Comparison of ENCODE assay signal across 9 cellular contexts in genomic region chr13:41411536-41411935, GRCh38. TPM values are rescaled to one million over a fixed set of nuclear protein-coding genes. Genes with fewer than 3 reads are reported as not detected.
DNase-seq lines count a peak whose midpoint lies in the region; ATAC-seq lines count a peak whose summit lies in the region.
"Had no signal": no experiment of that assay in that cellular context is flagged by ENCODE, and none has a peak within 500 bp of the region (broad histone marks: within the 10 kb centered on the region; RNA-seq: fewer than 3 reads in every experiment).

No MANE protein-coding gene starts in this region.

- no peaks in the 10 kb centered on the region for H3K4me1 Mint-ChIP-seq in memory B cell
- H3K4me1 Mint-ChIP-seq in natural killer cell treated with Interleukin-12 subunit alpha and Interleukin-12 subunit beta and Interleukin-15 and Interleukin-18, amount 100 ng/mL, for 72 hours (ENCODE audit: low read depth in 2 of 2): no peaks in the 10 kb centered on the region

- H3K9me3 ChIP-seq in MG63: no peaks in the 10 kb centered on the region
- H3K9me3 ChIP-seq: neutrophil had no signal

- no peaks in the 10 kb centered on the region for H3K27me3 ChIP-seq in MG63
- H3K27me3 ChIP-seq: neutrophil had no signal

- peak; percentile 36 for DNase-seq in DMS53 (lab: John Stamatoyannopoulos, UW)
- DNase-seq in DMS53 treated with DMSO at 0.1 percent for 48 hours (lab: John Stamatoyannopoulos, UW; ENCODE audit: unreplicated experiment): no peak
- DNase-seq in MG63: peak; percentile 18
- DNase-seq in central memory CD4-positive, alpha-beta T cell: peak; percentile 22
- DNase-seq in memory B cell (ENCODE audit: low spot score in 2 of 2): peak in 1 of 2 donors; percentile 7
- DNase-seq in natural killer cell treated with Interleukin-12 subunit alpha and Interleukin-12 subunit beta and Interleukin-15 and Interleukin-18, amount 100 ng/mL, for 72 hours (ENCODE audit: low spot score): no peak

- ATAC-seq in memory B cell (ENCODE audit: low read depth) (peak; percentile 44), GM21737 (IDR thresholded peaks at IDR 0.05; ENCODE audit: unreplicated experiment) (no peak), GM18868 (IDR thresholded peaks at IDR 0.05; ENCODE audit: unreplicated experiment) (no peak)
- no peak for ATAC-seq in natural killer cell treated with Interleukin-12 subunit alpha and Interleukin-12 subunit beta and Interleukin-15 and Interleukin-18, amount 100 ng/mL, for 72 hours

- no peak overlapping the region for H3K4me3 Mint-ChIP-seq in memory B cell
- no peak overlapping the region for H3K4me3 Mint-ChIP-seq in natural killer cell treated with Interleukin-12 subunit alpha and Interleukin-12 subunit beta and Interleukin-15 and Interleukin-18, amount 100 ng/mL, for 72 hours

- H3K27ac Mint-ChIP-seq in memory B cell: no peak overlapping the region
- no peak overlapping the region for H3K27ac Mint-ChIP-seq in natural killer cell treated with Interleukin-12 subunit alpha and Interleukin-12 subunit beta and Interleukin-15 and Interleukin-18, amount 100 ng/mL, for 72 hours

- H3K36me3 ChIP-seq in MG63: no peaks in the 10 kb centered on the region
- H3K36me3 ChIP-seq: neutrophil had no signal

- H3K27me3 Mint-ChIP-seq in memory B cell: peaks cover 11% of the 10 kb centered on the region
- peaks cover 0 to 7% of the 10 kb centered on the region in 2 donors for H3K27me3 Mint-ChIP-seq in natural killer cell treated with Interleukin-12 subunit alpha and Interleukin-12 subunit beta and Interleukin-15 and Interleukin-18, amount 100 ng/mL, for 72 hours

- no peaks in the 10 kb centered on the region for H3K36me3 Mint-ChIP-seq in memory B cell
- no peaks in the 10 kb centered on the region for H3K36me3 Mint-ChIP-seq in natural killer cell treated with Interleukin-12 subunit alpha and Interleukin-12 subunit beta and Interleukin-15 and Interleukin-18, amount 100 ng/mL, for 72 hours

- no peak overlapping the region for H3K4me3 ChIP-seq in MG63

- no peaks in the 10 kb centered on the region for H3K9me3 Mint-ChIP-seq in memory B cell
- no peaks in the 10 kb centered on the region for H3K9me3 Mint-ChIP-seq in natural killer cell treated with Interleukin-12 subunit alpha and Interleukin-12 subunit beta and Interleukin-15 and Interleukin-18, amount 100 ng/mL, for 72 hours

RNA-seq across cellular contexts. Expression of gene RGCC, which starts 45.8 kb away (rescaled TPM):
- 1.7 TPM in 1 of 2 replicates, not detected in the other for total RNA-seq in MG63 (2014; rRNA removed; shearing (Covaris generic); ENCODE audit: low replicate concordance)
- 1 to 10 TPM; 6.2 to 9.0 TPM for total RNA-seq in natural killer cell treated with Interleukin-12 subunit alpha and Interleukin-12 subunit beta and Interleukin-15 and Interleukin-18, amount 100 ng/mL, for 72 hours

Comparison
In these comparisons a context has a peak if more than half of its experiments do, and no peak if none do; other contexts are left out.
1. DNase-seq: peak in DMS53 (single experiment), MG63 (single experiment) and central memory CD4-positive, alpha-beta T cell (single experiment); none in DMS53 treated with DMSO at 0.1 percent for 48 hours (single experiment) and natural killer cell treated with Interleukin-12 subunit alpha and Interleukin-12 subunit beta and Interleukin-15 and Interleukin-18, amount 100 ng/mL, for 72 hours (single experiment).